In the genomic region with DNA sequence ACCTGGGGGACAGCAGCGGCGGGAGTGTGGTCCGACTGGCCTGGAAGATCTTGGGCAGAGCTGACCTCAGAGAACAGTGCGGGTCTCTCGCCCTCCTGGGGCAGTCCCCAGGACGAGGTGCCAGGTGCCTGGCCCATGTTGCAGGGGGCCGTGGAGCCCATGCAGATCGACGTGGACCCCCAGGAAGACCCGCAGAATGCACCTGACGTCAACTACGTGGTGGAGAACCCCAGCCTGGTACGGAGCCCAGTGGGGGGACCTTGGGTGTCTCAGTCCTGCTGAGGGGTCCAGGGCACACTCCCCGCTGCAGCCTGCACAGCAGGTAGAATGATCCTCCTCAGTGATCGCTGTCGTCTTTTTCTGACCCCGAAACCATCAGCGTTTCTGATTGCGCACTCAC, we compare ENCODE assay signal across 10 cellular contexts. TPM values are rescaled to one million over a fixed set of nuclear protein-coding genes. Genes with fewer than 3 reads are reported as not detected.
DNase-seq lines count a peak whose midpoint lies in the region; ATAC-seq and TF ChIP-seq lines count a peak whose summit lies in the region.
"Had no signal": no experiment of that assay in that cellular context is flagged by ENCODE, and none has a peak within 500 bp of the region (broad histone marks: within the 10 kb centered on the region; RNA-seq: fewer than 3 reads in every experiment).

No MANE protein-coding gene starts in this region.

- TF ChIP-seq CTCF in suprapubic skin (IDR thresholded peaks at IDR 0.05), result no peak

- DNase-seq in activated naive CD4-positive, alpha-beta T cell treated with anti-CD3 and anti-CD28 coated beads, Interleukin-2, amount 10 ng/mL, durations not matched to agents 7 days and 5 days, result no peak
- DNase-seq in activated naive CD4-positive, alpha-beta T cell (lab: John Stamatoyannopoulos, UW), result no peak
- DNase-seq in suprapubic skin (ENCODE audit: low spot score in 2 of 2) (no peak), DMS53 (lab: John Stamatoyannopoulos, UW) (no peak)
- DNase-seq: DMS153, MV-4-11 had no signal

- H3K4me1 Mint-ChIP-seq in activated naive CD4-positive, alpha-beta T cell treated with anti-CD3 and anti-CD28 coated beads, Interleukin-2, amount 10 ng/mL, durations not matched to agents 7 days and 5 days, result peaks cover 21% of the 10 kb centered on the region
- H3K4me1 Mint-ChIP-seq in activated T-helper 17 cell treated with anti-CD3 and anti-CD28 coated beads, Interleukin-2, amount 50 U/mL, for 72 hours, result no peaks in the 10 kb centered on the region

- H3K27ac Mint-ChIP-seq in activated naive CD4-positive, alpha-beta T cell treated with anti-CD3 and anti-CD28 coated beads, Interleukin-2, amount 10 ng/mL, durations not matched to agents 7 days and 5 days, result peak overlapping the region; percentile 28
- H3K27ac Mint-ChIP-seq in activated T-helper 17 cell treated with anti-CD3 and anti-CD28 coated beads, Interleukin-2, amount 50 U/mL, for 72 hours, result no peak overlapping the region

- H3K27ac ChIP-seq in suprapubic skin, result no peak overlapping the region

- H3K27me3 Mint-ChIP-seq in activated naive CD4-positive, alpha-beta T cell treated with anti-CD3 and anti-CD28 coated beads, Interleukin-2, amount 10 ng/mL, durations not matched to agents 7 days and 5 days, result no peaks in the 10 kb centered on the region
- H3K27me3 Mint-ChIP-seq in activated T-helper 17 cell treated with anti-CD3 and anti-CD28 coated beads, Interleukin-2, amount 50 U/mL, for 72 hours, result no peaks in the 10 kb centered on the region

- H3K4me3 Mint-ChIP-seq in activated naive CD4-positive, alpha-beta T cell treated with anti-CD3 and anti-CD28 coated beads, Interleukin-2, amount 10 ng/mL, durations not matched to agents 7 days and 5 days, result peak overlapping the region; percentile 82
- peak overlapping the region; percentile 61 for H3K4me3 Mint-ChIP-seq in activated T-helper 17 cell treated with anti-CD3 and anti-CD28 coated beads, Interleukin-2, amount 50 U/mL, for 72 hours

- peaks cover 2% of the 10 kb centered on the region for H3K9me3 ChIP-seq in iPS-18c (ENCODE audit: control insufficient read depth, insufficient read depth, low read length)
- H3K9me3 ChIP-seq in suprapubic skin, result no peaks in the 10 kb centered on the region

- ATAC-seq in activated T-helper 17 cell treated with anti-CD3 and anti-CD28 coated beads, Interleukin-2, amount 50 U/mL, for 72 hours (replicated peaks), result no peak
- ATAC-seq in GM21381 (IDR thresholded peaks at IDR 0.05; ENCODE audit: unreplicated experiment) (no peak), HG02678 (IDR thresholded peaks at IDR 0.05; ENCODE audit: unreplicated experiment) (no peak)

- TF ChIP-seq EP300 in suprapubic skin (IDR thresholded peaks at IDR 0.05), result no peak

- H3K4me1 ChIP-seq in suprapubic skin, result peaks cover 42% of the 10 kb centered on the region

- peaks cover 62% of the 10 kb centered on the region for H3K36me3 ChIP-seq in suprapubic skin

- H3K9me3 Mint-ChIP-seq in activated naive CD4-positive, alpha-beta T cell treated with anti-CD3 and anti-CD28 coated beads, Interleukin-2, amount 10 ng/mL, durations not matched to agents 7 days and 5 days, result no peaks in the 10 kb centered on the region
- no peaks in the 10 kb centered on the region for H3K9me3 Mint-ChIP-seq in activated T-helper 17 cell treated with anti-CD3 and anti-CD28 coated beads, Interleukin-2, amount 50 U/mL, for 72 hours

- peaks cover 11% of the 10 kb centered on the region for H3K36me3 Mint-ChIP-seq in activated naive CD4-positive, alpha-beta T cell treated with anti-CD3 and anti-CD28 coated beads, Interleukin-2, amount 10 ng/mL, durations not matched to agents 7 days and 5 days
- H3K36me3 Mint-ChIP-seq in activated T-helper 17 cell treated with anti-CD3 and anti-CD28 coated beads, Interleukin-2, amount 50 U/mL, for 72 hours (ENCODE audit: low read depth), result peaks cover 17% of the 10 kb centered on the region

- CTCF ChIA-PET in activated naive CD4-positive, alpha-beta T cell treated with anti-CD3 and anti-CD28 coated beads, Interleukin-2, amount 10 ng/mL, durations not matched to agents 7 days and 5 days (lab: Charles Lee), result interaction anchor here (1.8 kb wide), 1 partner anchor 101 kb away, joined by 5 read pairs; no protein-coding TSS in a partner anchor

- H3K4me3 ChIP-seq in iPS-18c (ENCODE audit: insufficient read depth, low read depth, low read length) (peak overlapping the region; percentile 80; the same call in 1 of the 2 replicates), suprapubic skin (peak overlapping the region; percentile 85)

- H3K27me3 ChIP-seq in suprapubic skin, result no peaks in the 10 kb centered on the region

- TF ChIP-seq POLR2A in suprapubic skin (IDR thresholded peaks at IDR 0.05), result no peak

- whole genome bisulfite sequencing in suprapubic skin, result 96% methylated on average over 11 of the region's 19 CpGs

RNA-seq across cellular contexts. Expression of gene GPS1, which starts 1.4 kb away (rescaled TPM):
- total RNA-seq in activated T-helper 17 cell treated with anti-CD3 and anti-CD28 coated beads, Interleukin-2, amount 50 U/mL, for 72 hours, result 10 to 100 TPM; 46.2 to 97.2 TPM
- total RNA-seq in suprapubic skin, result 100 to 1,000 TPM in 2 of 4 donors, 10 to 100 TPM in 2; 72.4 to 113 (median 100) TPM

RNA-seq across cellular contexts. Expression of gene RFNG, which starts 1.5 kb away (rescaled TPM):
- total RNA-seq in activated T-helper 17 cell treated with anti-CD3 and anti-CD28 coated beads, Interleukin-2, amount 50 U/mL, for 72 hours, result 10 to 100 TPM; 21.1 to 25.2 TPM
- total RNA-seq in suprapubic skin, result 10 to 100 TPM; 46.0 to 61.0 (median 50.8) TPM

RNA-seq across cellular contexts. Expression of gene DUS1L, which starts 12.5 kb away (rescaled TPM):
- 100 to 1,000 TPM in 1 of 2 donors, 10 to 100 TPM in 1; 59.7 to 129 TPM for total RNA-seq in activated T-helper 17 cell treated with anti-CD3 and anti-CD28 coated beads, Interleukin-2, amount 50 U/mL, for 72 hours
- 100 to 1,000 TPM in 3 of 4 donors, 10 to 100 TPM in 1; 79.3 to 176 (median 108) TPM for total RNA-seq in suprapubic skin

RNA-seq across cellular contexts. Expression of gene DCXR, which starts 15.6 kb away (rescaled TPM):
- total RNA-seq in activated T-helper 17 cell treated with anti-CD3 and anti-CD28 coated beads, Interleukin-2, amount 50 U/mL, for 72 hours, result 10 to 100 TPM; 63.1 to 91.0 TPM
- total RNA-seq in suprapubic skin, result 100 to 1,000 TPM; 160 to 267 (median 222) TPM

RNA-seq across cellular contexts. Expression of gene RAC3, which starts 21.7 kb away (rescaled TPM):
- total RNA-seq in activated T-helper 17 cell treated with anti-CD3 and anti-CD28 coated beads, Interleukin-2, amount 50 U/mL, for 72 hours, result 1 to 10 TPM; 6.6 to 7.7 TPM
- 10 to 100 TPM; 13.7 to 34.1 (median 14.8) TPM for total RNA-seq in suprapubic skin
